8 cellular contexts compared by ENCODE assay signal in genomic region chr1:212858055-212858460, GRCh38. TPM values are rescaled to one million over a fixed set of nuclear protein-coding genes. Genes with fewer than 3 reads are reported as not detected.
DNase-seq lines count a peak whose midpoint lies in the region; ATAC-seq and TF ChIP-seq lines count a peak whose summit lies in the region.

TSS of gene FLVCR1 (plus strand) at chr1:212858275. CDS start at chr1:212858453, 178 bp downstream.

- CTCF ChIA-PET in activated B cell treated with CpG ODN at 0.5 μM for 24 hours (lab: Charles Lee) = no interaction called here

- H3K4me3 ChIP-seq in AG10803 (ENCODE audit: low read length) = peak within 1 kb of the TSS; percentile 78

- ATAC-seq in GM19035 (IDR thresholded peaks at IDR 0.05; ENCODE audit: unreplicated experiment) (peak; percentile 95), HG03342 (IDR thresholded peaks at IDR 0.05; ENCODE audit: unreplicated experiment) (peak; percentile 97), activated B cell treated with CpG ODN at 0.5 μM for 24 hours (ENCODE audit: low read depth) (peak; percentile 99)

- H3K9me3 Mint-ChIP-seq in activated B cell treated with CpG ODN at 0.5 μM for 24 hours (no peaks in the 10 kb centered on the region), immature natural killer cell (no peaks in the 10 kb centered on the region)

- DNase-seq in AG10803 (ENCODE audit: low read depth) (peak; percentile 91), NCI-H345 treated with DMSO at 0.1 percent for 48 hours (lab: John Stamatoyannopoulos, UW; ENCODE audit: unreplicated experiment) (peak; percentile 93), activated B cell treated with CpG ODN at 0.5 μM for 24 hours (peak; percentile 90), caudate nucleus (lab: John Stamatoyannopoulos, UW) (peak; percentile 51 to 98 (median 93)), immature natural killer cell (peak; percentile 94 to 95 (median 94)), smooth muscle cell of the brain vasculature (ENCODE audit: low read depth, low spot score) (peak; percentile 85)

- intact Hi-C loops in activated B cell treated with CpG ODN at 0.5 μM for 24 hours (cut with micrococcal nuclease) = loop anchor here (1.0 to 10.0 kb wide), 12 partner anchors 14 to 1424 kb away; partner anchors contain the start of genes ANGEL2, PACC1, PPP2R5A and RPS6KC1

- peaks cover 22% of the 10 kb centered on the region for H3K4me1 Mint-ChIP-seq in activated B cell treated with CpG ODN at 0.5 μM for 24 hours
- peaks cover 22 to 26% of the 10 kb centered on the region in 2 donors for H3K4me1 Mint-ChIP-seq in immature natural killer cell

- H3K36me3 Mint-ChIP-seq in activated B cell treated with CpG ODN at 0.5 μM for 24 hours (ENCODE audit: low read depth) = peaks cover 14% of the 10 kb centered on the region
- H3K36me3 Mint-ChIP-seq in immature natural killer cell = peaks cover 4 to 12% (median 5%) of the 10 kb centered on the region in 3 donors

- H3K27ac Mint-ChIP-seq in activated B cell treated with CpG ODN at 0.5 μM for 24 hours = peak within 1 kb of the TSS; percentile 93
- H3K27ac Mint-ChIP-seq in immature natural killer cell = peak within 1 kb of the TSS in 5 of 6 donors; percentile 91 to 96 (median 94)

- POLR2A ChIA-PET in activated B cell treated with CpG ODN at 0.5 μM for 24 hours (lab: Charles Lee) = interaction anchor here (0.7 to 2.4 kb wide), 19 partner anchors 24 to 1531 kb away, joined by 3 to 45 read pairs (median 4); partner anchors contain the start of genes ANGEL2, ATF3, DTL and INTS7

- H3K4me3 Mint-ChIP-seq in activated B cell treated with CpG ODN at 0.5 μM for 24 hours = peak within 1 kb of the TSS; percentile 99
- peak within 1 kb of the TSS in 4 of 5 donors; percentile 21 to 97 (median 78) for H3K4me3 Mint-ChIP-seq in immature natural killer cell

- H3K27me3 Mint-ChIP-seq in activated B cell treated with CpG ODN at 0.5 μM for 24 hours (no peaks in the 10 kb centered on the region), immature natural killer cell (ENCODE audit: low read depth in 3 of 3) (peaks cover 3 to 10% (median 4%) of the 10 kb centered on the region in 3 donors)

- TF ChIP-seq CTCF in AG10803 (conservative IDR thresholded peaks at IDR 0.05; ENCODE audit: low read length) (no peak), activated B cell treated with CpG ODN at 0.5 μM for 24 hours (IDR thresholded peaks at IDR 0.05) (no peak)

- peak within 1 kb of the TSS; percentile 49 for H3K27ac ChIP-seq in caudate nucleus (ENCODE audit: low read depth, low read length)

RNA-seq across cellular contexts. Expression of gene FLVCR1, which starts in this region (rescaled TPM):
- total RNA-seq in activated B cell treated with CpG ODN at 0.5 μM for 24 hours = 12.7 and 16.4 TPM in 2 replicates
- 1 to 10 TPM in 2 of 3 donors, under 1 TPM in 1; 0.12 to 4.1 (median 1.6) TPM for polyA plus RNA-seq in immature natural killer cell

Comparison
In these comparisons a context has a peak if more than half of its experiments do, and no peak if none do; other contexts are left out.
1. Peak in every context shown above with its lines: DNase-seq, ATAC-seq, H3K4me3 ChIP-seq and H3K27ac ChIP-seq.